ENCODE assay signal across 37 cellular contexts in genomic region chr1:111157425-111157824, GRCh38.
"Had no signal": no experiment of that assay in that cellular context is flagged by ENCODE, and none has a peak within 500 bp of the region (broad histone marks: within the 10 kb centered on the region; RNA-seq: fewer than 3 reads in every experiment).

No MANE protein-coding gene starts in this region.

- H3K4me1 ChIP-seq: breast epithelium had no signal

- H3K27me3 ChIP-seq: body of pancreas, brain microvascular endothelial cell, breast epithelium had no signal

- H3K4me3 Mint-ChIP-seq: activated B cell treated with CpG ODN at 0.5 μM for 24 hours; activated CD4-positive, alpha-beta memory T cell treated with anti-CD3 and anti-CD28 coated beads for 36 hours; activated CD4-positive, alpha-beta T cell treated with anti-CD3 and anti-CD28 coated beads, Interleukin-2, amount 10 ng/mL, durations not matched to agents 24 days and 14 days; activated CD8-positive, alpha-beta memory T cell treated with anti-CD3 and anti-CD28 coated beads, Interleukin-2, amount 10 ng/mL, durations not matched to agents 7 days and 5 days; activated CD8-positive, alpha-beta T cell treated with anti-CD3 and anti-CD28 coated beads, Interleukin-2, amount 10 ng/mL, durations not matched to agents 7 days and 5 days; activated naive CD4-positive, alpha-beta T cell treated with anti-CD3 and anti-CD28 coated beads, Interleukin-2, amount 10 ng/mL, durations not matched to agents 7 days and 5 days; activated naive CD4-positive, alpha-beta T cell treated with anti-CD3 and anti-CD28 coated beads, Interleukin-2, amount 50 U/mL, for 24 hours; activated naive CD8-positive, alpha-beta T cell; activated naive CD8-positive, alpha-beta T cell treated with anti-CD3 and anti-CD28 coated beads, Interleukin-2, amount 10 ng/mL, durations not matched to agents 7 days and 5 days; activated naive CD8-positive, alpha-beta T cell treated with anti-CD3 and anti-CD28 coated beads, Interleukin-2, amount 50 U/mL, for 24 hours; activated T-cell treated with anti-CD3 and anti-CD28 coated beads, Interleukin-2, amount 50 U/mL, for 24 hours; T-helper 1 cell treated with Interleukin-12 subunit alpha and Interleukin-12 subunit beta and Interleukin-4 antibody, amounts not matched to agents 30 μg/mL and 1 μg/mL, for 36 hours; T-helper 2 cell treated with Interferon-gamma antibody and Interleukin-4, amounts not matched to agents 5 μg/mL and 100 μg/mL, for 36 hours had no signal

- H3K9me3 ChIP-seq: body of pancreas, breast epithelium had no signal

- H3K27ac ChIP-seq: body of pancreas, brain microvascular endothelial cell, breast epithelium, VCaP had no signal

- H3K9me3 Mint-ChIP-seq: activated B cell treated with CpG ODN at 0.5 μM for 24 hours; activated CD4-positive, alpha-beta memory T cell treated with anti-CD3 and anti-CD28 coated beads for 36 hours; activated naive CD4-positive, alpha-beta T cell treated with anti-CD3 and anti-CD28 coated beads, Interleukin-2, amount 10 ng/mL, durations not matched to agents 7 days and 5 days; activated naive CD4-positive, alpha-beta T cell treated with anti-CD3 and anti-CD28 coated beads, Interleukin-2, amount 50 U/mL, for 24 hours; activated naive CD8-positive, alpha-beta T cell treated with anti-CD3 and anti-CD28 coated beads, Interleukin-2, amount 10 ng/mL, durations not matched to agents 7 days and 5 days; activated naive CD8-positive, alpha-beta T cell treated with anti-CD3 and anti-CD28 coated beads, Interleukin-2, amount 50 U/mL, for 24 hours; activated T-cell treated with anti-CD3 and anti-CD28 coated beads, Interleukin-2, amount 50 U/mL, for 24 hours; activated T-helper 2 cell treated with anti-CD3 and anti-CD28 coated beads, Interferon-gamma antibody, Interleukin-2, Interleukin-4, amounts not matched to agents 10 μg/mL and 5 μg/mL and 100 μg/mL, durations not matched to agents 14 hours and 24 hours and 36 hours; T-helper 1 cell treated with Interleukin-12 subunit alpha and Interleukin-12 subunit beta and Interleukin-4 antibody, amounts not matched to agents 30 μg/mL and 1 μg/mL, for 36 hours; T-helper 2 cell treated with Interferon-gamma antibody and Interleukin-4, amounts not matched to agents 5 μg/mL and 100 μg/mL, for 36 hours had no signal

- H3K27me3 Mint-ChIP-seq: activated B cell treated with CpG ODN at 0.5 μM for 24 hours; activated CD4-positive, alpha-beta memory T cell treated with anti-CD3 and anti-CD28 coated beads for 36 hours; activated CD4-positive, alpha-beta T cell treated with anti-CD3 and anti-CD28 coated beads, Interleukin-2, amount 10 ng/mL, durations not matched to agents 24 days and 14 days; activated CD8-positive, alpha-beta memory T cell treated with anti-CD3 and anti-CD28 coated beads, Interleukin-2, amount 10 ng/mL, durations not matched to agents 7 days and 5 days; activated naive CD4-positive, alpha-beta T cell treated with anti-CD3 and anti-CD28 coated beads, Interleukin-2, amount 10 ng/mL, durations not matched to agents 7 days and 5 days; activated naive CD4-positive, alpha-beta T cell treated with anti-CD3 and anti-CD28 coated beads, Interleukin-2, amount 50 U/mL, for 24 hours; activated naive CD8-positive, alpha-beta T cell; activated naive CD8-positive, alpha-beta T cell treated with anti-CD3 and anti-CD28 coated beads, Interleukin-2, amount 10 ng/mL, durations not matched to agents 7 days and 5 days; activated naive CD8-positive, alpha-beta T cell treated with anti-CD3 and anti-CD28 coated beads, Interleukin-2, amount 50 U/mL, for 24 hours; activated T-cell treated with anti-CD3 and anti-CD28 coated beads, Interleukin-2, amount 50 U/mL, for 24 hours had no signal

- FAIRE-seq: astrocyte, TTC549 had no signal

- DNase-seq: activated B cell treated with CpG ODN at 0.5 μM for 24 hours; activated CD4-positive, alpha-beta memory T cell treated with anti-CD3 and anti-CD28 coated beads for 36 hours; activated CD4-positive, alpha-beta T cell treated with anti-CD3 and anti-CD28 coated beads for 4 hours; activated CD4-positive, alpha-beta T cell treated with anti-CD3 and anti-CD28 coated beads, Interleukin-2, amount 10 ng/mL, durations not matched to agents 24 days and 14 days; activated CD4-positive, alpha-beta T cell treated with anti-CD3 and anti-CD28 coated beads, Interleukin-2, amount 50 U/mL, for 1 hour; activated CD4-positive, alpha-beta T cell treated with anti-CD3 and anti-CD28 coated beads, Interleukin-2, amount 50 U/mL, for 4 hours; activated CD4-positive, CD25-positive, alpha-beta regulatory T cell treated with anti-CD3 and anti-CD28 coated beads, Interleukin-2, amount 50 U/mL, for 72 hours; activated CD8-positive, alpha-beta memory T cell treated with anti-CD3 and anti-CD28 coated beads for 24 hours; activated CD8-positive, alpha-beta memory T cell treated with anti-CD3 and anti-CD28 coated beads, Interleukin-2, amount 10 ng/mL, durations not matched to agents 7 days and 5 days; activated CD8-positive, alpha-beta memory T cell treated with anti-CD3 and anti-CD28 coated beads, Interleukin-2, amount 50 U/mL, for 48 hours; activated CD8-positive, alpha-beta T cell treated with anti-CD3 and anti-CD28 coated beads, Interleukin-2, amount 10 ng/mL, durations not matched to agents 7 days and 5 days; activated effector memory CD4-positive, alpha-beta T cell treated with Interleukin-2 at 50 U/mL for 16 hours; activated gamma-delta T cell; activated naive CD4-positive, alpha-beta T cell treated with anti-CD3 and anti-CD28 coated beads, Interleukin-2, amount 10 ng/mL, durations not matched to agents 7 days and 5 days; activated naive CD4-positive, alpha-beta T cell treated with Interleukin-2 at 50 U/mL for 16 hours; activated naive CD8-positive, alpha-beta T cell treated with anti-CD3 and anti-CD28 coated beads, Interleukin-2, amount 10 ng/mL, durations not matched to agents 7 days and 5 days; activated naive CD8-positive, alpha-beta T cell treated with anti-CD3 and anti-CD28 coated beads, Interleukin-2, amount 50 U/mL, for 24 hours; activated T-cell treated with anti-CD3 and anti-CD28 coated beads, Interleukin-2, amount 50 U/mL, for 24 hours; activated T-cell treated with anti-CD3 and anti-CD28 coated beads, Interleukin-2, amount 50 U/mL, for 48 hours; amniotic stem cell; aorta; body of pancreas; brain microvascular endothelial cell; central memory CD4-positive, alpha-beta T cell; SW 1271; T-helper 1 cell; T-helper 2 cell; T-helper 9 cell had no signal

- H3K36me3 ChIP-seq: breast epithelium had no signal

- H3K4me3 ChIP-seq: body of pancreas, breast epithelium had no signal

- H3K27ac Mint-ChIP-seq: activated CD4-positive, alpha-beta memory T cell treated with anti-CD3 and anti-CD28 coated beads for 36 hours; activated CD4-positive, alpha-beta T cell treated with anti-CD3 and anti-CD28 coated beads, Interleukin-2, amount 10 ng/mL, durations not matched to agents 24 days and 14 days; activated CD8-positive, alpha-beta memory T cell treated with anti-CD3 and anti-CD28 coated beads, Interleukin-2, amount 10 ng/mL, durations not matched to agents 7 days and 5 days; activated CD8-positive, alpha-beta T cell treated with anti-CD3 and anti-CD28 coated beads, Interleukin-2, amount 10 ng/mL, durations not matched to agents 7 days and 5 days; activated naive CD4-positive, alpha-beta T cell treated with anti-CD3 and anti-CD28 coated beads, Interleukin-2, amount 10 ng/mL, durations not matched to agents 7 days and 5 days; activated naive CD4-positive, alpha-beta T cell treated with anti-CD3 and anti-CD28 coated beads, Interleukin-2, amount 50 U/mL, for 24 hours; activated naive CD8-positive, alpha-beta T cell; activated naive CD8-positive, alpha-beta T cell treated with anti-CD3 and anti-CD28 coated beads, Interleukin-2, amount 10 ng/mL, durations not matched to agents 7 days and 5 days; activated naive CD8-positive, alpha-beta T cell treated with anti-CD3 and anti-CD28 coated beads, Interleukin-2, amount 50 U/mL, for 24 hours; activated T-cell treated with anti-CD3 and anti-CD28 coated beads, Interleukin-2, amount 50 U/mL, for 24 hours; activated T-helper 2 cell treated with anti-CD3 and anti-CD28 coated beads, Interferon-gamma antibody, Interleukin-2, Interleukin-4, amounts not matched to agents 10 μg/mL and 5 μg/mL and 100 μg/mL, durations not matched to agents 14 hours and 24 hours and 36 hours; T-helper 1 cell treated with Interleukin-12 subunit alpha and Interleukin-12 subunit beta and Interleukin-4 antibody, amounts not matched to agents 30 μg/mL and 1 μg/mL, for 36 hours; T-helper 2 cell treated with Interferon-gamma antibody and Interleukin-4, amounts not matched to agents 5 μg/mL and 100 μg/mL, for 36 hours had no signal

- ATAC-seq: activated CD8-positive, alpha-beta memory T cell treated with anti-CD3 and anti-CD28 coated beads, Interleukin-2, amount 10 ng/mL, durations not matched to agents 7 days and 5 days; activated CD8-positive, alpha-beta T cell treated with anti-CD3 and anti-CD28 coated beads, Interleukin-2, amount 10 ng/mL, durations not matched to agents 7 days and 5 days; activated naive CD8-positive, alpha-beta T cell treated with anti-CD3 and anti-CD28 coated beads, Interleukin-2, amount 50 U/mL, for 24 hours; body of pancreas had no signal
